Comparison of ENCODE assay signal across 1 cellular context in the genomic region with DNA sequence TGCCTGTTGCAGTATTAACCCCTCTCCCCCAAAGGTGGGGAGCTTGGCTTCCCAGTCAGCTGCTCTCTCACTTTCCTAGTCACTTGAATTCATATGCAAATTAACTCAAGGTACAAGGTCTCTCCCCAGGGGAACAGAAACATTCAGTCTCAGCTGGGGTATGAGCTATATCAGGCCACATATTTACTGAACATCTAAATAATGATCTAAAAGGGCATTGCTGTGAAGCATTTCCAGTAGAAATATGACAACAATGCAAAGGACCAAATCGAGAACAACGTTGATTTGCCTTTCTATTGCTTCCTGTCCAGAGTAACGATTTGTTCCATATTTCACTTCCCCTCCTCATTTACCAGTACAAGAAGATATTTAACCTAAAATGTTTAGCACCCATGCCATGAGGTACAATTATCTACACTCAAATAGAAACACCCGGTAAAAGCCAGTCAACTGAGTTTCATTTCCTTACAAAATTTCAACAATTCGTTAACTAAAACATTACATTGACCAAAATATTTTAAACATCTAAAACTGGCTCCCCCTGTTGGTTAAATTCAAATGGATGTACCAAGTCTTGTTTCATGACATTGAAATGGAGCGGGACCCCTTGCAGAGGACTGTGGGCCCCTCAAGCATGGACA.
TF ChIP-seq lines count a peak whose summit lies in the region.

No MANE protein-coding gene starts in this region.

TF ChIP-seq in HEK293T, 16 proteins besides CTCF, POLR2A, EP300 and RAD21 (continued from another document):
- TF ChIP-seq PKNOX1 (IDR thresholded peaks at IDR 0.05) (no peak), SP1 (IDR thresholded peaks at IDR 0.05) (no peak)
